Comparison of ENCODE assay signal across 29 cellular contexts in genomic region chr17:81545160-81545949, GRCh38. TPM values are rescaled to one million over a fixed set of nuclear protein-coding genes. Genes with fewer than 3 reads are reported as not detected.
"Had no signal": no experiment of that assay in that cellular context is flagged by ENCODE, and none has a peak within 500 bp of the region (broad histone marks: within the 10 kb centered on the region; RNA-seq: fewer than 3 reads in every experiment).

No MANE protein-coding gene starts in this region.

- H3K4me3 ChIP-seq: ascending aorta, cardiac muscle cell, SJCRH30, SK-N-MC had no signal

- H3K27me3 ChIP-seq: ascending aorta, cardiac muscle cell, SJCRH30 had no signal

- ATAC-seq: activated CD8-positive, alpha-beta memory T cell treated with anti-CD3 and anti-CD28 coated beads, Interleukin-2, amount 10 ng/mL, durations not matched to agents 7 days and 5 days; PC-3 had no signal

- H3K4me1 ChIP-seq: ascending aorta, SJCRH30 had no signal

- H3K27ac ChIP-seq: ascending aorta, cardiac muscle cell, SJCRH30, SK-N-MC, WERI-Rb-1 had no signal

- H3K9me3 ChIP-seq: ascending aorta, SJCRH30 had no signal

- FAIRE-seq: RCC 7860 had no signal

- DNase-seq: activated CD4-positive, alpha-beta memory T cell treated with anti-CD3 and anti-CD28 coated beads, Interleukin-2, amount 10 ng/mL, durations not matched to agents 7 days and 5 days; activated CD4-positive, alpha-beta T cell treated with anti-CD3 and anti-CD28 coated beads for 1 hour; activated CD4-positive, alpha-beta T cell treated with anti-CD3 and anti-CD28 coated beads for 48 hours; activated CD4-positive, CD25-positive, alpha-beta regulatory T cell; activated CD8-positive, alpha-beta memory T cell treated with anti-CD3 and anti-CD28 coated beads for 24 hours; activated CD8-positive, alpha-beta memory T cell treated with anti-CD3 and anti-CD28 coated beads, Interleukin-2, amount 10 ng/mL, durations not matched to agents 7 days and 5 days; activated CD8-positive, alpha-beta memory T cell treated with anti-CD3 and anti-CD28 coated beads, Interleukin-2, amount 50 U/mL, for 48 hours; activated effector memory CD4-positive, alpha-beta T cell treated with Interleukin-2 at 50 U/mL for 16 hours; activated naive CD8-positive, alpha-beta T cell treated with anti-CD3 and anti-CD28 coated beads, Interleukin-2, amount 10 ng/mL, durations not matched to agents 7 days and 5 days; activated T-cell treated with anti-CD3 and anti-CD28 coated beads, Interleukin-2, amount 50 U/mL, for 48 hours; amygdala; KG1; MM.1S; MV-4-11; NCI-H1092; NCI-H1436 treated with DMSO at 0.1 percent for 48 hours; NCI-H1694 treated with DMSO at 0.1 percent for 48 hours; NCI-H2029; NCI-H345; NCI-H524 treated with DMSO at 0.1 percent for 48 hours; PC-3; SHP77; SJCRH30; T1000; WERI-Rb-1 had no signal

RNA-seq across cellular contexts. Expression of gene FSCN2, which starts 17.2 kb away (rescaled TPM):
- total RNA-seq: ascending aorta had no signal
